ENCODE assay signal across 13 cellular contexts in the genomic region with DNA sequence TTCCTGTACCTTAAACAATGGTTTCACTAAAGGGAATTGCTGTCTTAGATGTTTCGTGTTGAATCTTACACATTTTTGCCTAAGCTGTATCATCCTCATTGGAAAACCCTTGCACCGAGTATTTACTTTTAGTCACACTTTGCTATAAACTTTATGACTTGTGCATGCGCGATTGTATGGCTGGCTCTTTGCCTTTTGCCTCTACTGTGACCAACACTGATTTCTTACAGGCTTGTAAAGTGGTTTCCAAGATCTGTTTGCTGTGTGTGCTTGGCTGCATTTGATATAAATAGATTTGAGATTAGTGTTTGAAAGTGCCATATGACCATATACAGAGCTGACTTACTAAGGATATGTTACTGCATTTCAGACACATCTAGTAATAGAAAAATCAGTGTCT. TPM values are rescaled to one million over a fixed set of nuclear protein-coding genes. Genes with fewer than 3 reads are reported as not detected.
A peak's percentile ranks its signal among the peaks of the same experiment; 100 is the strongest.
DNase-seq lines count a peak whose midpoint lies in the region; ATAC-seq, FAIRE-seq and TF ChIP-seq lines count a peak whose summit lies in the region.
"Had no signal": no experiment of that assay in that cellular context is flagged by ENCODE, and none has a peak within 500 bp of the region (broad histone marks: within the 10 kb centered on the region; RNA-seq: fewer than 3 reads in every experiment).

No MANE protein-coding gene starts in this region.

- H3K4me3 Mint-ChIP-seq in activated CD4-positive, alpha-beta memory T cell treated with anti-CD3 and anti-CD28 coated beads for 36 hours, result no peak overlapping the region
- no peak overlapping the region for H3K4me3 Mint-ChIP-seq in activated CD4-positive, alpha-beta memory T cell treated with anti-CD3 and anti-CD28 coated beads, Interleukin-2, amount 10 ng/mL, durations not matched to agents 7 days and 5 days

- peaks cover 21% of the 10 kb centered on the region for H3K4me1 ChIP-seq in RWPE2 (ENCODE audit: insufficient read depth, poor library complexity, severe bottlenecking)
- H3K4me1 ChIP-seq in heart right ventricle, result peaks cover 6 to 65% (median 34%) of the 10 kb centered on the region in 9 donors
- H3K4me1 ChIP-seq in small intestine (ENCODE audit: control insufficient read depth in 2 of 2, insufficient read depth in 1 of 2, low read depth in 1 of 2, low read length in 1 of 2), result peaks cover 2 to 16% of the 10 kb centered on the region in 2 donors

- CTCF ChIA-PET in activated CD4-positive, alpha-beta memory T cell treated with anti-CD3 and anti-CD28 coated beads for 36 hours (lab: Charles Lee), result interaction anchor here (0.7 to 1.6 kb wide), 3 partner anchors 18 to 101 kb away, joined by 3 to 4 read pairs (median 3); no protein-coding TSS in a partner anchor
- CTCF ChIA-PET in activated CD4-positive, alpha-beta memory T cell treated with anti-CD3 and anti-CD28 coated beads, Interleukin-2, amount 10 ng/mL, durations not matched to agents 7 days and 5 days (lab: Charles Lee), result interaction anchor here (1.5 kb wide), 1 partner anchor 10 kb away, joined by 4 read pairs; no protein-coding TSS in a partner anchor

- FAIRE-seq in small intestine (lab: Jason Lieb, UNC), result no peak

- no peak for DNase-seq in activated CD4-positive, alpha-beta memory T cell treated with anti-CD3 and anti-CD28 coated beads for 36 hours
- no peak for DNase-seq in activated CD4-positive, alpha-beta memory T cell treated with anti-CD3 and anti-CD28 coated beads, Interleukin-2, amount 10 ng/mL, durations not matched to agents 7 days and 5 days
- DNase-seq in RWPE2 (ENCODE audit: low spot score) (no peak), heart right ventricle (no peak), small intestine (peak; percentile 82), NOMO-1 treated with dmso at 0.1 percent for 144 hours (lab: John Stamatoyannopoulos, UW; ENCODE audit: unreplicated experiment) (no peak), dermis blood vessel endothelial cell (no peak)
- no peak for DNase-seq in stimulated activated naive CD4-positive, alpha-beta T cell (lab: John Stamatoyannopoulos, UW)
- DNase-seq: activated naive CD4-positive, alpha-beta T cell treated with anti-CD3 and anti-CD28 coated beads, Interleukin-2, amount 50 U/mL, for 16 hours; hippocampal formation; NCI-H226; SIG-M5 had no signal

- POLR2A ChIA-PET in activated CD4-positive, alpha-beta memory T cell treated with anti-CD3 and anti-CD28 coated beads for 36 hours (lab: Charles Lee), result interaction anchor here (0.6 to 1.5 kb wide), 2 partner anchors 10 to 29 kb away, joined by 3 to 6 read pairs; no protein-coding TSS in a partner anchor
- POLR2A ChIA-PET in activated CD4-positive, alpha-beta memory T cell treated with anti-CD3 and anti-CD28 coated beads, Interleukin-2, amount 10 ng/mL, durations not matched to agents 7 days and 5 days (lab: Charles Lee), result interaction anchor here (1.4 kb wide), 1 partner anchor 10 kb away, joined by 5 read pairs; no protein-coding TSS in a partner anchor

- ATAC-seq in RWPE2 (ENCODE audit: low read depth), result peak; percentile 76
- ATAC-seq in heart right ventricle, result peak in 7 of 8 donors; percentile 27 to 72 (median 59)

- TF ChIP-seq CTCF in RWPE2 (IDR thresholded peaks at IDR 0.05; ENCODE audit: poor library complexity, severe bottlenecking), result no peak
- no peak for TF ChIP-seq CTCF in heart right ventricle (IDR thresholded peaks at IDR 0.05)

- H3K36me3 ChIP-seq in RWPE2 (ENCODE audit: low read depth) (no peaks in the 10 kb centered on the region), heart right ventricle (no peaks in the 10 kb centered on the region), small intestine (ENCODE audit: control insufficient read depth in 2 of 2, insufficient read depth in 2 of 2, low read length in 2 of 2) (peaks cover 0 to 2% of the 10 kb centered on the region in 2 donors)

- H3K9me3 ChIP-seq in RWPE2 (ENCODE audit: severe bottlenecking), result no peaks in the 10 kb centered on the region
- no peaks in the 10 kb centered on the region for H3K9me3 ChIP-seq in heart right ventricle
- H3K9me3 ChIP-seq in small intestine (ENCODE audit: control insufficient read depth, low read depth), result no peaks in the 10 kb centered on the region

- 28 to 44% methylated on average over 4 of the region's 4 CpGs for WGBS in heart right ventricle, 2 donors
- WGBS in small intestine, 3 donors, result 10 to 44% (median 22%) methylated on average over 4 of the region's 4 CpGs

- H3K36me3 Mint-ChIP-seq in activated CD4-positive, alpha-beta memory T cell treated with anti-CD3 and anti-CD28 coated beads for 36 hours, result peaks cover 2% of the 10 kb centered on the region
- peaks cover 25% of the 10 kb centered on the region for H3K36me3 Mint-ChIP-seq in activated CD4-positive, alpha-beta memory T cell treated with anti-CD3 and anti-CD28 coated beads, Interleukin-2, amount 10 ng/mL, durations not matched to agents 7 days and 5 days (ENCODE audit: low read depth)

- H3K4me3 ChIP-seq in RWPE2 (ENCODE audit: severe bottlenecking) (no peak overlapping the region), heart right ventricle (peak overlapping the region in 1 of 10 donors; percentile 6), small intestine (ENCODE audit: low read depth in 1 of 2, low read length in 2 of 2) (no peak overlapping the region)

- intact Hi-C loops in activated CD4-positive, alpha-beta memory T cell treated with anti-CD3 and anti-CD28 coated beads for 36 hours (cut with micrococcal nuclease), result no loop called here
- intact Hi-C loops in heart right ventricle (cut with DNase I), result loop anchor here in 1 of 10 donors (5.0 kb wide), 1 partner anchor 33 kb away; no protein-coding TSS in a partner anchor

- peak overlapping the region; percentile 66 for H3K27ac Mint-ChIP-seq in activated CD4-positive, alpha-beta memory T cell treated with anti-CD3 and anti-CD28 coated beads for 36 hours
- no peak overlapping the region for H3K27ac Mint-ChIP-seq in activated CD4-positive, alpha-beta memory T cell treated with anti-CD3 and anti-CD28 coated beads, Interleukin-2, amount 10 ng/mL, durations not matched to agents 7 days and 5 days

- no peaks in the 10 kb centered on the region for H3K9me3 Mint-ChIP-seq in activated CD4-positive, alpha-beta memory T cell treated with anti-CD3 and anti-CD28 coated beads for 36 hours
- no peaks in the 10 kb centered on the region for H3K9me3 Mint-ChIP-seq in activated CD4-positive, alpha-beta memory T cell treated with anti-CD3 and anti-CD28 coated beads, Interleukin-2, amount 10 ng/mL, durations not matched to agents 7 days and 5 days

- H3K27me3 ChIP-seq in RWPE2 (ENCODE audit: insufficient read depth, poor library complexity, severe bottlenecking) (no peaks in the 10 kb centered on the region), heart right ventricle (no peaks in the 10 kb centered on the region), small intestine (ENCODE audit: control insufficient read depth in 2 of 2, insufficient read depth in 2 of 2, low read length in 2 of 2) (no peaks in the 10 kb centered on the region)

- peaks cover 66% of the 10 kb centered on the region for H3K4me1 Mint-ChIP-seq in activated CD4-positive, alpha-beta memory T cell treated with anti-CD3 and anti-CD28 coated beads for 36 hours (ENCODE audit: low read depth)
- H3K4me1 Mint-ChIP-seq in activated CD4-positive, alpha-beta memory T cell treated with anti-CD3 and anti-CD28 coated beads, Interleukin-2, amount 10 ng/mL, durations not matched to agents 7 days and 5 days, result peaks cover 39% of the 10 kb centered on the region

- peak overlapping the region; percentile 10 for H3K27ac ChIP-seq in RWPE2 (ENCODE audit: poor library complexity, severe bottlenecking)
- H3K27ac ChIP-seq in heart right ventricle, result peak overlapping the region in 9 of 10 donors; percentile 11 to 73 (median 51)
- H3K27ac ChIP-seq in small intestine (ENCODE audit: low read depth in 1 of 2, low read length in 1 of 2), result no peak overlapping the region
- H3K27ac ChIP-seq: KMS-11 had no signal

- H3K27me3 Mint-ChIP-seq in activated CD4-positive, alpha-beta memory T cell treated with anti-CD3 and anti-CD28 coated beads for 36 hours, result no peaks in the 10 kb centered on the region
- no peaks in the 10 kb centered on the region for H3K27me3 Mint-ChIP-seq in activated CD4-positive, alpha-beta memory T cell treated with anti-CD3 and anti-CD28 coated beads, Interleukin-2, amount 10 ng/mL, durations not matched to agents 7 days and 5 days

RNA-seq across cellular contexts. Expression of gene RASSF3, which starts 40.5 kb away (rescaled TPM):
- total RNA-seq in activated CD4-positive, alpha-beta memory T cell treated with anti-CD3 and anti-CD28 coated beads for 36 hours, result 10 to 100 TPM; 40.6 to 40.7 TPM
- total RNA-seq in activated CD4-positive, alpha-beta memory T cell treated with anti-CD3 and anti-CD28 coated beads, Interleukin-2, amount 10 ng/mL, durations not matched to agents 7 days and 5 days, result 10 to 100 TPM; 81.3 to 83.7 TPM
- total RNA-seq in heart right ventricle, result 100 to 1,000 TPM in 3 of 10 donors, 10 to 100 TPM in 7; 55.1 to 159 (median 89.3) TPM
- 10 to 100 TPM; 21.6 to 35.8 TPM for polyA plus RNA-seq in heart right ventricle
- polyA plus RNA-seq in small intestine, result 10 to 100 TPM; 21.6 to 23.3 (median 22.2) TPM
- 37.9 and 43.4 TPM in 2 replicates for total RNA-seq in dermis blood vessel endothelial cell

Comparison
In these comparisons a context has a peak if more than half of its experiments do, and no peak if none do; other contexts are left out.
1. H3K27ac ChIP-seq: peak in RWPE2 (single experiment) and heart right ventricle (9 of 10); none in small intestine (0 of 2).